Comparison of ENCODE assay signal across 10 cellular contexts in genomic region chr4:168319486-168320019, GRCh38. TPM values are rescaled to one million over a fixed set of nuclear protein-coding genes. Genes with fewer than 3 reads are reported as not detected.
DNase-seq lines count a peak whose midpoint lies in the region; ATAC-seq and TF ChIP-seq lines count a peak whose summit lies in the region.
"Had no signal": no experiment of that assay in that cellular context is flagged by ENCODE, and none has a peak within 500 bp of the region (broad histone marks: within the 10 kb centered on the region; RNA-seq: fewer than 3 reads in every experiment).

No MANE protein-coding gene starts in this region.

- H2AK5ac ChIP-seq in mesenchymal stem cell (ENCODE audit: low read length, severe bottlenecking) = no peak overlapping the region

- H3K4me3 ChIP-seq in adipocyte (ENCODE audit: low read length) = peak overlapping the region; percentile 89
- H3K4me3 ChIP-seq in mesenchymal stem cell (ENCODE audit: insufficient read depth in 1 of 2, low read depth in 1 of 2, low read length in 2 of 2) = peak overlapping the region in 1 of 2 experiments; percentile 95

- H3K4me1 Mint-ChIP-seq in activated naive CD4-positive, alpha-beta T cell treated with anti-CD3 and anti-CD28 coated beads, Interleukin-2, amount 10 ng/mL, durations not matched to agents 7 days and 5 days = peaks cover 60% of the 10 kb centered on the region
- peaks cover 12% of the 10 kb centered on the region for H3K4me1 Mint-ChIP-seq in type B pancreatic cell (ENCODE audit: unreplicated experiment)

- H3K27ac ChIP-seq in mesenchymal stem cell (ENCODE audit: low read length, poor library complexity, severe bottlenecking) = no peak overlapping the region

- H3K27ac Mint-ChIP-seq in activated naive CD4-positive, alpha-beta T cell treated with anti-CD3 and anti-CD28 coated beads, Interleukin-2, amount 10 ng/mL, durations not matched to agents 7 days and 5 days = peak overlapping the region; percentile 95
- peak overlapping the region in 1 of 2 donors; percentile 94 for H3K27ac Mint-ChIP-seq in activated naive CD4-positive, alpha-beta T cell treated with anti-CD3 and anti-CD28 coated beads, Interleukin-2, amount 50 U/mL, for 72 hours
- peak overlapping the region; percentile 94 for H3K27ac Mint-ChIP-seq in type B pancreatic cell

- H2BK120ac ChIP-seq in mesenchymal stem cell (ENCODE audit: low read depth, low read length) = no peak overlapping the region

- peaks cover 5% of the 10 kb centered on the region for H3K4me1 ChIP-seq in adipocyte (ENCODE audit: control insufficient read depth, insufficient read depth, low read length)
- peaks cover 2% of the 10 kb centered on the region for H3K4me1 ChIP-seq in mesenchymal stem cell (ENCODE audit: control insufficient read depth, insufficient read depth, low read depth, low read length)

- H3K9me3 ChIP-seq in adipocyte (ENCODE audit: control insufficient read depth, low read length) = no peaks in the 10 kb centered on the region
- H3K9me3 ChIP-seq in mesenchymal stem cell (ENCODE audit: control insufficient read depth, low read length) = no peaks in the 10 kb centered on the region

- no peak overlapping the region for H2BK5ac ChIP-seq in mesenchymal stem cell (ENCODE audit: low read depth, low read length, poor library complexity, severe bottlenecking)

- H3K9ac ChIP-seq in adipocyte (ENCODE audit: low read length) (peak overlapping the region; percentile 88), mesenchymal stem cell (ENCODE audit: low read length) (peak overlapping the region; percentile 99)

- no peak for ATAC-seq in activated naive CD4-positive, alpha-beta T cell treated with anti-CD3 and anti-CD28 coated beads, Interleukin-2, amount 50 U/mL, for 72 hours

- DNase-seq in activated naive CD4-positive, alpha-beta T cell treated with anti-CD3 and anti-CD28 coated beads, Interleukin-2, amount 10 ng/mL, durations not matched to agents 7 days and 5 days = no peak
- DNase-seq in activated naive CD4-positive, alpha-beta T cell treated with anti-CD3 and anti-CD28 coated beads, Interleukin-2, amount 50 U/mL, for 72 hours (ENCODE audit: low spot score in 2 of 2) = no peak
- no peak for DNase-seq in adipocyte (ENCODE audit: low read depth)
- no peak for DNase-seq in mesenchymal stem cell
- DNase-seq in type B pancreatic cell (ENCODE audit: extremely low spot score, unreplicated experiment) = no peak
- DNase-seq in GM20000 (ENCODE audit: low spot score) = no peak
- DNase-seq in NCI-H2107 treated with DMSO at 0.1 percent for 48 hours (lab: John Stamatoyannopoulos, UW; ENCODE audit: unreplicated experiment) = no peak
- DNase-seq in RKO (ENCODE audit: low spot score) = no peak
- DNase-seq: activated naive CD4-positive, alpha-beta T cell treated with Interleukin-2 at 50 U/mL for 16 hours; nucleus accumbens had no signal

- H3K27me3 ChIP-seq in adipocyte (replicated peaks; ENCODE audit: control insufficient read depth, insufficient read depth, low read length) (no peaks in the 10 kb centered on the region), mesenchymal stem cell (ENCODE audit: control insufficient read depth in 1 of 2, insufficient read depth in 1 of 2, low read length in 2 of 2) (no peaks in the 10 kb centered on the region)

- H4K91ac ChIP-seq in mesenchymal stem cell (ENCODE audit: low read length) = no peak overlapping the region

- TF ChIP-seq CTCF in type B pancreatic cell (conservative IDR thresholded peaks at IDR 0.05) (no peak), GM20000 (IDR thresholded peaks at IDR 0.05; ENCODE audit: extremely low read depth, missing control alignments) (no peak)

- no peak overlapping the region for H3K14ac ChIP-seq in mesenchymal stem cell (ENCODE audit: low read length in 2 of 2)

- 100% methylated on average over 1 of the region's 3 CpGs for WGBS in mesenchymal stem cell

- peaks cover 26% of the 10 kb centered on the region for H3K36me3 Mint-ChIP-seq in activated naive CD4-positive, alpha-beta T cell treated with anti-CD3 and anti-CD28 coated beads, Interleukin-2, amount 10 ng/mL, durations not matched to agents 7 days and 5 days
- H3K36me3 Mint-ChIP-seq in activated naive CD4-positive, alpha-beta T cell treated with anti-CD3 and anti-CD28 coated beads, Interleukin-2, amount 50 U/mL, for 72 hours = no peaks in the 10 kb centered on the region
- no peaks in the 10 kb centered on the region for H3K36me3 Mint-ChIP-seq in type B pancreatic cell

- no peak overlapping the region for H3K4me2 ChIP-seq in mesenchymal stem cell (ENCODE audit: low read length, poor library complexity, severe bottlenecking)

- no peaks in the 10 kb centered on the region for H3K36me3 ChIP-seq in adipocyte (ENCODE audit: control insufficient read depth, insufficient read depth, low read length, severe bottlenecking)
- peaks cover 0 to 16% of the 10 kb centered on the region in 2 experiments for H3K36me3 ChIP-seq in mesenchymal stem cell (ENCODE audit: control insufficient read depth in 1 of 2, insufficient read depth in 2 of 2, low read depth in 1 of 2, low read length in 2 of 2)

- H3K4ac ChIP-seq in mesenchymal stem cell (ENCODE audit: low read depth in 1 of 2, low read length in 2 of 2) = no peak overlapping the region

- peak overlapping the region; percentile 84 for H3K4me3 Mint-ChIP-seq in activated naive CD4-positive, alpha-beta T cell treated with anti-CD3 and anti-CD28 coated beads, Interleukin-2, amount 10 ng/mL, durations not matched to agents 7 days and 5 days
- peak overlapping the region; percentile 90 for H3K4me3 Mint-ChIP-seq in type B pancreatic cell

- CTCF ChIA-PET in activated naive CD4-positive, alpha-beta T cell treated with anti-CD3 and anti-CD28 coated beads, Interleukin-2, amount 10 ng/mL, durations not matched to agents 7 days and 5 days (lab: Charles Lee) = no interaction called here

- no peak overlapping the region for H2BK12ac ChIP-seq in mesenchymal stem cell (ENCODE audit: low read length in 2 of 2)

- H2BK15ac ChIP-seq in mesenchymal stem cell (ENCODE audit: low read depth, poor library complexity, severe bottlenecking) = no peak overlapping the region

- no peak overlapping the region for H2AFZ ChIP-seq in mesenchymal stem cell (ENCODE audit: low read depth, low read length)

- H3K18ac ChIP-seq in mesenchymal stem cell (ENCODE audit: low read depth in 1 of 2, low read length in 2 of 2) = no peak overlapping the region

- H3K79me1 ChIP-seq in mesenchymal stem cell (replicated peaks; ENCODE audit: low read length, poor library complexity, severe bottlenecking) = peaks cover 3% of the 10 kb centered on the region

- H3K27me3 Mint-ChIP-seq in activated naive CD4-positive, alpha-beta T cell treated with anti-CD3 and anti-CD28 coated beads, Interleukin-2, amount 10 ng/mL, durations not matched to agents 7 days and 5 days = peaks cover 8% of the 10 kb centered on the region
- no peaks in the 10 kb centered on the region for H3K27me3 Mint-ChIP-seq in type B pancreatic cell

- no peak overlapping the region for H3K23ac ChIP-seq in mesenchymal stem cell (ENCODE audit: low read length in 2 of 2)

- H3K9me3 Mint-ChIP-seq in activated naive CD4-positive, alpha-beta T cell treated with anti-CD3 and anti-CD28 coated beads, Interleukin-2, amount 10 ng/mL, durations not matched to agents 7 days and 5 days = peaks cover 8% of the 10 kb centered on the region
- H3K9me3 Mint-ChIP-seq in activated naive CD4-positive, alpha-beta T cell treated with anti-CD3 and anti-CD28 coated beads, Interleukin-2, amount 50 U/mL, for 72 hours = peaks cover 0 to 9% of the 10 kb centered on the region in 2 donors
- H3K9me3 Mint-ChIP-seq in type B pancreatic cell = peaks cover 6% of the 10 kb centered on the region

- no peak overlapping the region for H4K8ac ChIP-seq in mesenchymal stem cell (ENCODE audit: low read length)

RNA-seq across cellular contexts. Expression of gene DDX60, which starts 1.0 kb away (rescaled TPM):
- total RNA-seq in activated naive CD4-positive, alpha-beta T cell treated with anti-CD3 and anti-CD28 coated beads, Interleukin-2, amount 50 U/mL, for 72 hours = 10 to 100 TPM in 1 of 2 donors, 1 to 10 TPM in 1; 6.4 to 25.6 TPM
- polyA plus RNA-seq in mesenchymal stem cell (2013, experiment 1 of 2) = 6.0 TPM
- 6.0 TPM for polyA plus RNA-seq in mesenchymal stem cell (2013, experiment 2 of 2)
- total RNA-seq in type B pancreatic cell (ENCODE audit: low replicate concordance) = 8.7 and 9.3 TPM in 2 replicates
